In genomic region chr9:100437860-100438805, GRCh38 we compare ENCODE assay signal across 8 cellular contexts. TPM values are rescaled to one million over a fixed set of nuclear protein-coding genes. Genes with fewer than 3 reads are reported as not detected.
DNase-seq lines count a peak whose midpoint lies in the region; ATAC-seq, FAIRE-seq and TF ChIP-seq lines count a peak whose summit lies in the region.

No MANE protein-coding gene starts in this region.

- no peak overlapping the region for H2BK5ac ChIP-seq in H1 (ENCODE audit: low read depth, low read length)

- no peaks in the 10 kb centered on the region for H3K9me3 Mint-ChIP-seq in activated CD4-positive, alpha-beta memory T cell treated with anti-CD3 and anti-CD28 coated beads for 36 hours

- peak; percentile 80 for FAIRE-seq in H1 (lab: Jason Lieb, UNC)

- no peak overlapping the region for H3K27ac Mint-ChIP-seq in activated CD4-positive, alpha-beta memory T cell treated with anti-CD3 and anti-CD28 coated beads for 36 hours

- peaks cover 6% of the 10 kb centered on the region for H3K36me3 Mint-ChIP-seq in activated CD4-positive, alpha-beta memory T cell treated with anti-CD3 and anti-CD28 coated beads for 36 hours

- H2BK12ac ChIP-seq in H1 (ENCODE audit: low read depth, low read length): no peak overlapping the region

- H4K5ac ChIP-seq in H1 (ENCODE audit: insufficient read length, low read depth, low read length): no peak overlapping the region

- H2BK20ac ChIP-seq in H1 (ENCODE audit: low read length): no peak overlapping the region

- no peak overlapping the region for H4K8ac ChIP-seq in H1 (ENCODE audit: extremely low read depth, insufficient read depth, low read length)

- H3K36me3 ChIP-seq in H1 (ENCODE audit: control insufficient read depth in 2 of 4, insufficient read depth in 4 of 4, low read length in 3 of 4): no peaks in the 10 kb centered on the region; a peak in 1 of 8 replicates

- peak; percentile 21 to 66 for DNase-seq in NCI-H446 (lab: John Stamatoyannopoulos, UW)
- no peak for DNase-seq in NCI-H446 treated with DMSO at 0.1 percent for 48 hours (lab: John Stamatoyannopoulos, UW)
- DNase-seq in NCI-H774 (lab: John Stamatoyannopoulos, UW): peak; percentile 12
- DNase-seq in activated CD4-positive, alpha-beta memory T cell treated with anti-CD3 and anti-CD28 coated beads for 36 hours: peak; percentile 68
- peak in 1 of 2 experiments; percentile 85 for DNase-seq in H1 (ENCODE audit: low read depth in 1 of 2, low spot score in 2 of 2)
- DNase-seq in midbrain (lab: John Stamatoyannopoulos, UW): peak; percentile 68
- DNase-seq in stimulated activated CD8-positive, alpha-beta memory T cell treated with anti-CD3 and anti-CD28 coated beads, Interleukin-4, amount 100 ng/mL, for 4 hours (ENCODE audit: low read depth in 2 of 2, low spot score in 1 of 2): peak; percentile 30 to 64

- no peak overlapping the region for H3K14ac ChIP-seq in H1 (ENCODE audit: insufficient read length)

- H3K27me3 ChIP-seq in H1 (replicated peaks in 1 of 4; ENCODE audit: control insufficient read depth in 3 of 4, extremely low read depth in 1 of 4, insufficient read depth in 3 of 4, low read length in 3 of 4): no peaks in the 10 kb centered on the region

- no peak overlapping the region for H3K9ac ChIP-seq in H1 (replicated peaks in 1 of 4; ENCODE audit: extremely low read depth in 1 of 4, low read depth in 3 of 4, low read length in 3 of 4)

- H3K4ac ChIP-seq in H1 (replicated peaks; ENCODE audit: insufficient read length, low read depth, low read length): no peak overlapping the region

- peak in 2 of 3 experiments; percentile 74 to 82; a peak in 3 of 4 replicates for TF ChIP-seq CTCF in H1 (IDR thresholded peaks at IDR 0.05; ENCODE audit: control extremely low read depth in 1 of 3, insufficient read depth in 1 of 3, low read depth in 1 of 3, low read length in 3 of 3)

- WGBS in H1 (ENCODE audit: extremely low coverage in 1 of 2, insufficient coverage in 1 of 2, insufficient read length in 1 of 2, insufficient replicate concordance in 2 of 2, low coverage in 1 of 2, low lambda C conversion rate in 2 of 2, missing lambda C conversion rate in 1 of 2), 2 experiments: 23% methylated on average over 1 of the region's 1 CpG; no CpG with 5 or more reads in 1 of the 2 experiments

- peaks cover 2 to 48% of the 10 kb centered on the region in 2 experiments; a peak in 3 of 4 replicates for H3K79me2 ChIP-seq in H1 (ENCODE audit: control insufficient read depth in 1 of 2, insufficient read depth in 2 of 2, low read length in 2 of 2)

- H2BK15ac ChIP-seq in H1 (ENCODE audit: low read length): no peak overlapping the region

- POLR2A ChIA-PET in activated CD4-positive, alpha-beta memory T cell treated with anti-CD3 and anti-CD28 coated beads for 36 hours (lab: Charles Lee): interaction anchor here (1.3 kb wide), 1 partner anchor 11 kb away, joined by 7 read pairs; the partner anchor contains the start of gene MSANTD3
- POLR2A ChIA-PET in H1 (lab: Charles Lee; ENCODE audit: partially characterized antibody): interaction anchor here (1.0 to 1.8 kb wide), 2 partner anchors 11 to 50 kb away, joined by 3 to 16 read pairs; partner anchors contain the start of gene MSANTD3

- peaks cover 0 to 3% of the 10 kb centered on the region in 2 experiments for H4K20me1 ChIP-seq in H1 (replicated peaks in 1 of 2; ENCODE audit: control insufficient read depth in 1 of 2, insufficient read depth in 2 of 2, low read length in 2 of 2)

- ATAC-seq in HG03354 (IDR thresholded peaks at IDR 0.05; ENCODE audit: poor library complexity, severe bottlenecking, unreplicated experiment): peak; percentile 76

- H3K79me1 ChIP-seq in H1 (ENCODE audit: low read depth, low read length): peaks cover 7% of the 10 kb centered on the region; the same call in 1 of the 2 replicates

- H3K9me3 ChIP-seq in H1 (ENCODE audit: insufficient read depth in 2 of 2, low read depth in 1 of 2, low read length in 1 of 2): no peaks in the 10 kb centered on the region

- H3K4me1 ChIP-seq in H1 (replicated peaks in 1 of 4; ENCODE audit: control insufficient read depth in 3 of 4, insufficient read depth in 4 of 4, low read length in 3 of 4): no peaks in the 10 kb centered on the region

- no peak overlapping the region for H2AK5ac ChIP-seq in H1 (ENCODE audit: low read depth, low read length)

- TF ChIP-seq POLR2A in H1 (IDR thresholded peaks at IDR 0.05; ENCODE audit: control extremely low read depth in 1 of 2, low read depth in 2 of 2, low read length in 2 of 2): no peak

- TF ChIP-seq RAD21 in H1 (IDR thresholded peaks at IDR 0.05 in 1 of 2, conservative IDR thresholded peaks at IDR 0.05 in 1 of 2; ENCODE audit: low read depth in 2 of 2, low read length in 2 of 2): peak; percentile 60 to 70

- TF ChIP-seq EP300 in H1 (IDR thresholded peaks at IDR 0.05; ENCODE audit: borderline replicate concordance in 1 of 2, low read depth in 2 of 2, low read length in 2 of 2): no peak

- H3K56ac ChIP-seq in H1 (replicated peaks; ENCODE audit: insufficient read length, low read depth, low read length): no peak overlapping the region

- CTCF ChIA-PET in activated CD4-positive, alpha-beta memory T cell treated with anti-CD3 and anti-CD28 coated beads for 36 hours (lab: Charles Lee): interaction anchor here (0.9 to 4.4 kb wide), 23 partner anchors 9 to 410 kb away, joined by 3 to 48 read pairs (median 4); partner anchors contain the start of genes MSANTD3 and TEX10
- CTCF ChIA-PET in H1 (lab: Charles Lee; ENCODE audit: partially characterized antibody): interaction anchor here (0.6 to 3.4 kb wide), 36 partner anchors 9 to 829 kb away, joined by 3 to 19 read pairs (median 4); partner anchors contain the start of genes MSANTD3 and TMEFF1

- no peak overlapping the region for H3K18ac ChIP-seq in H1 (ENCODE audit: extremely low read depth, low read length)

- no peak overlapping the region for H3K27ac ChIP-seq in H1 (ENCODE audit: low read depth, low read length)

- no peak overlapping the region for H2BK120ac ChIP-seq in H1 (replicated peaks; ENCODE audit: low read depth, low read length)

- H3K4me1 Mint-ChIP-seq in activated CD4-positive, alpha-beta memory T cell treated with anti-CD3 and anti-CD28 coated beads for 36 hours (ENCODE audit: low read depth): no peaks in the 10 kb centered on the region

- no peaks in the 10 kb centered on the region for H3K27me3 Mint-ChIP-seq in activated CD4-positive, alpha-beta memory T cell treated with anti-CD3 and anti-CD28 coated beads for 36 hours

- H3K4me2 ChIP-seq in H1 (ENCODE audit: insufficient read depth in 1 of 2, low read depth in 2 of 2, low read length in 2 of 2): no peak overlapping the region

- H3K23me2 ChIP-seq in H1 (ENCODE audit: low read depth, low read length): no peaks in the 10 kb centered on the region

- no peak overlapping the region for H4K91ac ChIP-seq in H1 (replicated peaks; ENCODE audit: insufficient read length, low read length)

- no peak overlapping the region for H3K4me3 ChIP-seq in H1 (ENCODE audit: extremely low read depth in 1 of 4, insufficient read depth in 2 of 4, low read depth in 3 of 4, low read length in 4 of 4)

- no peak overlapping the region for H2AFZ ChIP-seq in H1 (ENCODE audit: low read length)

- intact Hi-C loops in activated CD4-positive, alpha-beta memory T cell treated with anti-CD3 and anti-CD28 coated beads for 36 hours (cut with micrococcal nuclease): loop anchor here (5.0 to 10.0 kb wide), 3 partner anchors 159 to 1253 kb away; no protein-coding TSS in a partner anchor

- H3K23ac ChIP-seq in H1 (ENCODE audit: insufficient read length): no peak overlapping the region

- H3K4me3 Mint-ChIP-seq in activated CD4-positive, alpha-beta memory T cell treated with anti-CD3 and anti-CD28 coated beads for 36 hours: no peak overlapping the region

TF ChIP-seq in H1, 55 proteins besides CTCF, POLR2A, EP300 and RAD21:
- TF ChIP-seq RBBP5 (IDR thresholded peaks at IDR 0.05; ENCODE audit: borderline replicate concordance, low read depth, low read length) (no peak), SP1 (IDR thresholded peaks at IDR 0.05; ENCODE audit: low read depth, low read length) (no peak), NANOG (IDR thresholded peaks at IDR 0.05; ENCODE audit: insufficient read depth, low read depth, low read length, poor library complexity, severe bottlenecking) (no peak), CTBP2 (IDR thresholded peaks at IDR 0.05; ENCODE audit: borderline replicate concordance, insufficient read depth, insufficient read length, low read length) (no peak), USF2 (IDR thresholded peaks at IDR 0.05; ENCODE audit: low read length) (no peak)

RNA-seq across cellular contexts. Expression of gene MSANTD3, which starts 11.2 kb away (rescaled TPM):
- total RNA-seq in activated CD4-positive, alpha-beta memory T cell treated with anti-CD3 and anti-CD28 coated beads for 36 hours: 10 to 100 TPM; 16.3 to 18.3 TPM
- total RNA-seq in H1 (2021; fragmentation: NEBNext Ultra II Directional; extraction: Animal tissue kit (Norgen Biotek cat#: 25700)): 39.8 and 41.3 TPM in 2 replicates
- 10.4 and 12.0 TPM in 2 replicates for polyA plus RNA-seq in H1 (2011; rRNA removed)
- 19.4 TPM for polyA plus RNA-seq in H1 (2011; cell fraction: cytosol; rRNA removed)
- polyA plus RNA-seq in H1 (2011; cell fraction: nucleus; rRNA removed): 23.0 TPM
- 22.9 to 27.1 TPM (median 24.3 TPM) in 4 replicates for polyA plus RNA-seq in H1 (2012, experiment 1 of 2)
- 12.2 TPM for polyA plus RNA-seq in H1 (2012, experiment 2 of 2)
- 28.3 TPM for polyA plus RNA-seq in H1 (2013, experiment 1 of 2)
- polyA plus RNA-seq in H1 (2013, experiment 2 of 2): 29.6 TPM
- polyA minus RNA-seq in H1 (2011; rRNA and poly(A)+ RNA removed): 11.9 and 13.5 TPM in 2 replicates
- 16.3 TPM for polyA minus RNA-seq in H1 (2011; cell fraction: cytosol; rRNA and poly(A)+ RNA removed)
- polyA minus RNA-seq in H1 (2011; cell fraction: nucleus; rRNA and poly(A)+ RNA removed): 13.7 TPM

RNA-seq across cellular contexts. Expression of gene TMEFF1, which starts 34.8 kb away (rescaled TPM):
- under 1 TPM; 0.24 to 0.95 TPM for total RNA-seq in activated CD4-positive, alpha-beta memory T cell treated with anti-CD3 and anti-CD28 coated beads for 36 hours
- total RNA-seq in H1 (2021; fragmentation: NEBNext Ultra II Directional; extraction: Animal tissue kit (Norgen Biotek cat#: 25700)): 67.8 and 68.2 TPM in 2 replicates
- polyA plus RNA-seq in H1 (2011; rRNA removed): 13.5 and 14.4 TPM in 2 replicates
- polyA plus RNA-seq in H1 (2011; cell fraction: cytosol; rRNA removed): 22.9 TPM
- 13.7 TPM for polyA plus RNA-seq in H1 (2011; cell fraction: nucleus; rRNA removed)
- polyA plus RNA-seq in H1 (2012, experiment 1 of 2): 27.7 to 30.9 TPM (median 29.0 TPM) in 4 replicates
- 2.2 TPM for polyA plus RNA-seq in H1 (2012, experiment 2 of 2)
- polyA plus RNA-seq in H1 (2013, experiment 1 of 2): 15.0 TPM
- 16.9 TPM for polyA plus RNA-seq in H1 (2013, experiment 2 of 2)
- polyA minus RNA-seq in H1 (2011; rRNA and poly(A)+ RNA removed): 0.85 and 1.4 TPM in 2 replicates
- polyA minus RNA-seq in H1 (2011; cell fraction: cytosol; rRNA and poly(A)+ RNA removed): 34.1 TPM
- polyA minus RNA-seq in H1 (2011; cell fraction: nucleus; rRNA and poly(A)+ RNA removed): 35.4 TPM

Comparison
In these comparisons a context has a peak if more than half of its experiments do, and no peak if none do; other contexts are left out.
1. RNA of gene TMEFF1, which starts 34.8 kb away (total RNA-seq): 67.8 to 68.2 TPM in H1; 0.24 to 0.95 TPM in activated CD4-positive, alpha-beta memory T cell treated with anti-CD3 and anti-CD28 coated beads for 36 hours; every median in the first group is over 10 times any median in the second.